ENCODE assay signal across 9 cellular contexts in genomic region chr14:60637490-60638452, GRCh38.
DNase-seq lines count a peak whose midpoint lies in the region; ATAC-seq and TF ChIP-seq lines count a peak whose summit lies in the region.
"Had no signal": no experiment of that assay in that cellular context is flagged by ENCODE, and none has a peak within 500 bp of the region (broad histone marks: within the 10 kb centered on the region; RNA-seq: fewer than 3 reads in every experiment).

No MANE protein-coding gene starts in this region.

- in situ Hi-C loops in astrocyte of the cerebellum (cut with HindIII; ENCODE audit: low sequenced_read_pairs) = loop anchor here (10.0 kb wide), 1 partner anchor 627 kb away; no protein-coding TSS in a partner anchor

- DNase-seq in DMS53 (lab: John Stamatoyannopoulos, UW) = peak; percentile 35
- no peak for DNase-seq in DMS53 treated with DMSO at 0.1 percent for 48 hours (lab: John Stamatoyannopoulos, UW; ENCODE audit: unreplicated experiment)
- no peak for DNase-seq in astrocyte of the cerebellum (ENCODE audit: low read depth)
- no peak for DNase-seq in stimulated activated naive CD8-positive, alpha-beta T cell treated with anti-CD3 and anti-CD28 coated beads, Interleukin-15, Interleukin-2, amounts not matched to agents 100 U/mL and 50 U/mL, for 24 hours
- no peak for DNase-seq in HUDEP-2 (lab: John Stamatoyannopoulos, UW; ENCODE audit: unreplicated experiment in 76 of 76)
- no peak for DNase-seq in stimulated activated naive CD4-positive, alpha-beta T cell (lab: John Stamatoyannopoulos, UW)
- DNase-seq: NCI-H1092 had no signal

- ATAC-seq in stimulated activated naive CD8-positive, alpha-beta T cell treated with anti-CD3 and anti-CD28 coated beads, Interleukin-15, Interleukin-2, amounts not matched to agents 100 U/mL and 50 U/mL, for 24 hours = peak; percentile 14
- no peak for ATAC-seq in HG03571 (IDR thresholded peaks at IDR 0.05; ENCODE audit: unreplicated experiment)

- H3K4me3 ChIP-seq in astrocyte of the cerebellum (ENCODE audit: low read depth, low read length) = peak overlapping the region; percentile 10
- peak overlapping the region; percentile 55 for H3K4me3 ChIP-seq in iPS-18c (ENCODE audit: insufficient read depth, low read depth, low read length)

- no peaks in the 10 kb centered on the region for H3K9me3 ChIP-seq in iPS-18c (ENCODE audit: control insufficient read depth, insufficient read depth, low read length)

- no peak for TF ChIP-seq CTCF in astrocyte of the cerebellum (IDR thresholded peaks at IDR 0.05; ENCODE audit: low read depth, low read length, missing control alignments)
